Comparison of ENCODE assay signal across 12 cellular contexts in genomic region chr7:32518534-32519140, GRCh38. TPM values are rescaled to one million over a fixed set of nuclear protein-coding genes. Genes with fewer than 3 reads are reported as not detected.
DNase-seq lines count a peak whose midpoint lies in the region; ATAC-seq and TF ChIP-seq lines count a peak whose summit lies in the region.
"Had no signal": no experiment of that assay in that cellular context is flagged by ENCODE, and none has a peak within 500 bp of the region (broad histone marks: within the 10 kb centered on the region; RNA-seq: fewer than 3 reads in every experiment).

No MANE protein-coding gene starts in this region.

- intact Hi-C loops in vagina (cut with DNase I): no loop called here

- peaks cover 18% of the 10 kb centered on the region for H3K4me1 ChIP-seq in vagina

- H3K36me3 ChIP-seq in vagina: no peaks in the 10 kb centered on the region

- TF ChIP-seq POLR2A in vagina (IDR thresholded peaks at IDR 0.05): no peak

- no peak overlapping the region for H3K27ac ChIP-seq in vagina

- no peaks in the 10 kb centered on the region for H3K27me3 ChIP-seq in vagina

- DNase-seq in A172 (ENCODE audit: low spot score) (peak; percentile 72), ELR (ENCODE audit: low read depth) (peak; percentile 81), NCI-H82 treated with DMSO at 0.1 percent for 48 hours (lab: John Stamatoyannopoulos, UW; ENCODE audit: unreplicated experiment) (peak; percentile 3), fibroblast of gingiva (ENCODE audit: low read depth) (peak; percentile 35), NCI-H1048 (lab: John Stamatoyannopoulos, UW) (no peak), vagina (ENCODE audit: extremely low spot score in 2 of 2) (no peak), NCI-H524 treated with DMSO at 0.1 percent for 48 hours (lab: John Stamatoyannopoulos, UW) (no peak)
- DNase-seq: activated CD4-positive, CD25-positive, alpha-beta regulatory T cell; H9; stimulated activated CD4-positive, alpha-beta T cell treated with anti-CD3 and anti-CD28 coated beads, Interleukin-2, amount 100 ng/mL, for 48 hours had no signal

- TF ChIP-seq CTCF in vagina (IDR thresholded peaks at IDR 0.05): no peak

- ATAC-seq in HG02571 (IDR thresholded peaks at IDR 0.05; ENCODE audit: unreplicated experiment): no peak
- ATAC-seq: Right ventricle myocardium inferior had no signal

- H3K9me3 ChIP-seq in vagina: no peaks in the 10 kb centered on the region

- H3K4me3 ChIP-seq in vagina: no peak overlapping the region

RNA-seq across cellular contexts. Expression of gene AVL9, which starts 23.3 kb away (rescaled TPM):
- 43.0 and 52.4 TPM in 2 replicates for total RNA-seq in A172 (2014; rRNA removed; shearing (Covaris generic))
- total RNA-seq in vagina: 25.5 TPM

RNA-seq across cellular contexts. Expression of gene LSM5, which starts 28.5 kb away (rescaled TPM):
- 181 and 372 TPM in 2 replicates for total RNA-seq in A172 (2014; rRNA removed; shearing (Covaris generic))
- total RNA-seq in vagina: 31.9 TPM

Comparison
In these comparisons a context has a peak if more than half of its experiments do, and no peak if none do; other contexts are left out.
1. DNase-seq: peak in A172 (single experiment), ELR (single experiment), NCI-H82 treated with DMSO at 0.1 percent for 48 hours (single experiment) and fibroblast of gingiva (single experiment); none in NCI-H1048 (single experiment), vagina (0 of 2) and NCI-H524 treated with DMSO at 0.1 percent for 48 hours (single experiment).